In the genomic region with DNA sequence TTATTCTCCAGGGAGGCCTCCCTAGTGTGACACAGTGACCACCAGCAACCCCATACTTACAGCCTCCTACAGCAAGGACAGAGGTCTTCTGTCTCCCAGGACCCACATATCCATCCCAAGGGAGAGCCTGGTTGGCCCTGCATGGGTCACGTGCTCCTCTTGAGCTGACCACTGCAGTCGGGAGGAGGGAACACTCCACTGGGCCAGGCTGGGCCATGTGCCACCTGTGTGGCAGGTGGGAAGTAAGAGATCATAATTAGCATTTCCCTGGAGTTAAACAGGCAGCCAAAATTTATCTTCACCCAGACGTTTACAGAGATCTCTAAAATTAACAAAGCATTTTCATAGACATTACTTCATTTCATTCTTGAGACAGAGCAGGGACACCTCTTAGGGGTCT, we compare ENCODE assay signal across 20 cellular contexts. TPM values are rescaled to one million over a fixed set of nuclear protein-coding genes. Genes with fewer than 3 reads are reported as not detected.
"Had no signal": no experiment of that assay in that cellular context is flagged by ENCODE, and none has a peak within 500 bp of the region (broad histone marks: within the 10 kb centered on the region; RNA-seq: fewer than 3 reads in every experiment).

No MANE protein-coding gene starts in this region.

- H3K27ac Mint-ChIP-seq: activated CD4-positive, alpha-beta memory T cell treated with anti-CD3 and anti-CD28 coated beads, Interleukin-2, amount 10 ng/mL, durations not matched to agents 7 days and 5 days; activated naive CD4-positive, alpha-beta T cell treated with anti-CD3 and anti-CD28 coated beads, Interleukin-2, amount 50 U/mL, for 24 hours; progenitor cell of endocrine pancreas; stimulated activated naive CD8-positive, alpha-beta T cell treated with anti-CD3 and anti-CD28 coated beads, Interleukin-15, Interleukin-2, amounts not matched to agents 100 ng/mL and 50 ng/mL, for 24 hours had no signal

- DNase-seq: activated CD4-positive, alpha-beta memory T cell treated with anti-CD3 and anti-CD28 coated beads, Interleukin-2, amount 10 ng/mL, durations not matched to agents 7 days and 5 days; activated CD4-positive, alpha-beta T cell treated with anti-CD3 and anti-CD28 coated beads for 48 hours; activated CD4-positive, CD25-positive, alpha-beta regulatory T cell; activated effector memory CD4-positive, alpha-beta T cell treated with anti-CD3 and anti-CD28 coated beads, Interleukin-2, amount 50 U/mL, for 16 hours; activated T-cell treated with anti-CD3 and anti-CD28 coated beads, Interleukin-2, amount 50 U/mL, for 4 hours; effector CD4-positive, alpha-beta T cell; heart right ventricle; kidney glomerular epithelial cell; left ventricle myocardium inferior; mammary epithelial cell; stimulated activated CD4-positive, alpha-beta T cell treated with anti-CD3 and anti-CD28 coated beads, Interleukin-2, amount 100 ng/mL, for 24 hours; T1000 had no signal

- H3K4me3 Mint-ChIP-seq: activated CD4-positive, alpha-beta memory T cell treated with anti-CD3 and anti-CD28 coated beads, Interleukin-2, amount 10 ng/mL, durations not matched to agents 7 days and 5 days; activated naive CD4-positive, alpha-beta T cell treated with anti-CD3 and anti-CD28 coated beads, Interleukin-2, amount 50 U/mL, for 24 hours; activated T-cell treated with anti-CD3 and anti-CD28 coated beads, Interleukin-2, amount 50 U/mL, for 4 hours; central memory CD8-positive, alpha-beta T cell; neural crest cell; stimulated activated naive CD8-positive, alpha-beta T cell treated with anti-CD3 and anti-CD28 coated beads, Interleukin-15, Interleukin-2, amounts not matched to agents 100 ng/mL and 50 ng/mL, for 24 hours had no signal

- ATAC-seq: activated T-cell treated with anti-CD3 and anti-CD28 coated beads, Interleukin-2, amount 50 U/mL, for 4 hours; gastroesophageal sphincter; heart right ventricle had no signal

- H3K4me1 Mint-ChIP-seq: central memory CD8-positive, alpha-beta T cell; neural crest cell had no signal

- H3K9me3 Mint-ChIP-seq: central memory CD8-positive, alpha-beta T cell had no signal

- H3K27me3 Mint-ChIP-seq: activated naive CD4-positive, alpha-beta T cell treated with anti-CD3 and anti-CD28 coated beads, Interleukin-2, amount 50 U/mL, for 24 hours; central memory CD8-positive, alpha-beta T cell; stimulated activated naive CD8-positive, alpha-beta T cell treated with anti-CD3 and anti-CD28 coated beads, Interleukin-15, Interleukin-2, amounts not matched to agents 100 ng/mL and 50 ng/mL, for 24 hours had no signal

- H3K36me3 Mint-ChIP-seq: activated naive CD4-positive, alpha-beta T cell treated with anti-CD3 and anti-CD28 coated beads, Interleukin-2, amount 50 U/mL, for 24 hours had no signal

RNA-seq across cellular contexts. Expression of gene MLPH, which starts 33.4 kb away (rescaled TPM):
- total RNA-seq: activated CD4-positive, alpha-beta memory T cell treated with anti-CD3 and anti-CD28 coated beads, Interleukin-2, amount 10 ng/mL, durations not matched to agents 7 days and 5 days; mononuclear cell; neural crest cell; T-helper 1 cell treated with Interleukin-12 subunit alpha and Interleukin-12 subunit beta and Interleukin-4 antibody, amounts not matched to agents 30 ng/mL and 1 ng/mL, for 36 hours had no signal
